Comparison of ENCODE assay signal across 22 cellular contexts in the genomic region with DNA sequence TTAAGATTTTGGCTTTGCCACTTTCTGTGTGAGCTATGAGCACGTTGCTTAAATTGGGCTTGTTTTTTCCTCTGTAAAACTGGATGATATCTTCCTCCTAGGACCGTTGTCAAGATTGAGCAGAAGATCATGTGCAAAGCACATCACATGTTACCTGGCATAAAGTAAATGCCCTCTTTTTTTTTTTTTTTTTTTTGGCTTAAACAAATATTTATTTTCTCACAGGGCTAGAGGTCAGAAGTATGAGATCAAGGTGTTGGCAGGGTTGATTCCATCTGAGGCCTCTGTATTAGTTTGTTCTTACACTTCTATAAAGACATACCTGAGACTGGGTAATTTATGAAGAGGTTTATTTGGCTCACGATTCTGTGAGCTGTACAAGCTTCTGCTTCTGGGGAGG. TPM values are rescaled to one million over a fixed set of nuclear protein-coding genes. Genes with fewer than 3 reads are reported as not detected.
DNase-seq lines count a peak whose midpoint lies in the region; ATAC-seq lines count a peak whose summit lies in the region.
"Had no signal": no experiment of that assay in that cellular context is flagged by ENCODE, and none has a peak within 500 bp of the region (broad histone marks: within the 10 kb centered on the region; RNA-seq: fewer than 3 reads in every experiment).

No MANE protein-coding gene starts in this region.

- peak overlapping the region; percentile 99 for H3K27ac ChIP-seq in Karpas-422 (ENCODE audit: low read length)

- H3K79me2 ChIP-seq in Karpas-422 (ENCODE audit: low read length): peaks cover 69% of the 10 kb centered on the region

- no peaks in the 10 kb centered on the region for H4K20me1 ChIP-seq in Karpas-422 (ENCODE audit: insufficient read depth, low read depth, low read length)

- no peak overlapping the region for H2AFZ ChIP-seq in Karpas-422 (ENCODE audit: low read length)
- H2AFZ ChIP-seq: GM23338 had no signal

- 0 out of 2 replicates have a peak, but pooled peaks cover 2% of the 10 kb centered on the region for H3K9me3 ChIP-seq in Karpas-422 (ENCODE audit: low read length)

- H3K4me1 Mint-ChIP-seq in immature natural killer cell: peaks cover 85 to 89% of the 10 kb centered on the region in 2 donors
- H3K4me1 Mint-ChIP-seq in natural killer cell treated with Interleukin-12 subunit alpha and Interleukin-12 subunit beta and Interleukin-15 and Interleukin-18, amount 100 ng/mL, for 72 hours (ENCODE audit: low read depth in 2 of 2): peaks cover 75 to 88% of the 10 kb centered on the region in 2 donors

- H3K9me2 ChIP-seq in Karpas-422 (replicated peaks; ENCODE audit: insufficient read depth, low read length): no peaks in the 10 kb centered on the region

- no peak for ATAC-seq in natural killer cell treated with Interleukin-12 subunit alpha and Interleukin-12 subunit beta and Interleukin-15 and Interleukin-18, amount 100 ng/mL, for 72 hours
- ATAC-seq: GM23338, SK-N-SH treated with all-trans-retinoic acid at 6 μM for 48 hours had no signal

- peak; percentile 2 for DNase-seq in DMS53 treated with DMSO at 0.1 percent for 48 hours (lab: John Stamatoyannopoulos, UW; ENCODE audit: unreplicated experiment)
- DNase-seq in Karpas-422: no peak
- DNase-seq in immature natural killer cell: no peak
- no peak for DNase-seq in natural killer cell treated with Interleukin-12 subunit alpha and Interleukin-12 subunit beta and Interleukin-15 and Interleukin-18, amount 100 ng/mL, for 72 hours (ENCODE audit: low spot score)
- no peak for DNase-seq in activated CD4-positive, alpha-beta T cell treated with anti-CD3 and anti-CD28 coated beads, Interleukin-2, amount 50 U/mL, for 4 hours
- no peak for DNase-seq in NCI-H2171 treated with DMSO at 0.1 percent for 48 hours (lab: John Stamatoyannopoulos, UW)
- no peak for DNase-seq in HCEC 1CT
- DNase-seq: COR-L47, DMS 273 treated with DMSO at 0.1 percent for 48 hours, EL, KG1, NCI-H1417 treated with DMSO at 0.1 percent for 48 hours, NCI-H187 treated with DMSO at 0.1 percent for 48 hours, NCI-H2171, NCI-H446 treated with DMSO at 0.1 percent for 48 hours, OCI-M1, RPMI8226, SHP77 treated with DMSO at 0.1 percent for 48 hours, T-helper 1 cell had no signal

- no peak overlapping the region for H3K4me2 ChIP-seq in Karpas-422 (ENCODE audit: low read depth, low read length, poor library complexity, severe bottlenecking)
- H3K4me2 ChIP-seq: GM23338 had no signal

- 0 out of 2 replicates have a peak overlapping the region, but pooled peaks have one; percentile 10 for H3K4me3 ChIP-seq in Karpas-422 (ENCODE audit: low read length)
- H3K4me3 ChIP-seq: GM23338 had no signal

- H3K27me3 ChIP-seq in Karpas-422 (ENCODE audit: low read length): no peaks in the 10 kb centered on the region

- H3K9me3 Mint-ChIP-seq in immature natural killer cell: no peaks in the 10 kb centered on the region
- peaks cover 3% of the 10 kb centered on the region for H3K9me3 Mint-ChIP-seq in natural killer cell treated with Interleukin-12 subunit alpha and Interleukin-12 subunit beta and Interleukin-15 and Interleukin-18, amount 100 ng/mL, for 72 hours

- no peak overlapping the region for H3K9ac ChIP-seq in Karpas-422 (ENCODE audit: low read length)

- peak overlapping the region in 4 of 5 donors; percentile 9 to 59 (median 30) for H3K4me3 Mint-ChIP-seq in immature natural killer cell
- peak overlapping the region; percentile 57 for H3K4me3 Mint-ChIP-seq in natural killer cell treated with Interleukin-12 subunit alpha and Interleukin-12 subunit beta and Interleukin-15 and Interleukin-18, amount 100 ng/mL, for 72 hours
- H3K4me3 Mint-ChIP-seq: B cell, GM23338 had no signal

- peaks cover 24 to 43% (median 35%) of the 10 kb centered on the region in 3 donors for H3K27me3 Mint-ChIP-seq in immature natural killer cell (ENCODE audit: low read depth in 3 of 3)
- peaks cover 38 to 50% of the 10 kb centered on the region in 2 donors for H3K27me3 Mint-ChIP-seq in natural killer cell treated with Interleukin-12 subunit alpha and Interleukin-12 subunit beta and Interleukin-15 and Interleukin-18, amount 100 ng/mL, for 72 hours
- H3K27me3 Mint-ChIP-seq: B cell had no signal

- peaks cover 0 to 7% (median 0%) of the 10 kb centered on the region in 3 donors for H3K36me3 Mint-ChIP-seq in immature natural killer cell
- H3K36me3 Mint-ChIP-seq in natural killer cell treated with Interleukin-12 subunit alpha and Interleukin-12 subunit beta and Interleukin-15 and Interleukin-18, amount 100 ng/mL, for 72 hours: peaks cover 19% of the 10 kb centered on the region

- H3K4me1 ChIP-seq in Karpas-422 (ENCODE audit: low read length): peaks cover 99% of the 10 kb centered on the region

- peaks cover 57% of the 10 kb centered on the region for H3K36me3 ChIP-seq in Karpas-422 (ENCODE audit: insufficient read depth, low read length)

- peak overlapping the region in 3 of 6 donors; percentile 47 to 83 (median 55) for H3K27ac Mint-ChIP-seq in immature natural killer cell
- H3K27ac Mint-ChIP-seq in natural killer cell treated with Interleukin-12 subunit alpha and Interleukin-12 subunit beta and Interleukin-15 and Interleukin-18, amount 100 ng/mL, for 72 hours: peak overlapping the region; percentile 63 to 77
- H3K27ac Mint-ChIP-seq: B cell, GM23338 had no signal

RNA-seq across cellular contexts. Expression of gene TOX2, which starts 42.7 kb away (rescaled TPM):
- 42.9 and 54.1 TPM in 2 replicates for total RNA-seq in Karpas-422 (2014; rRNA removed; shearing (Covaris generic); ENCODE audit: low replicate concordance)
- 1 to 10 TPM; 2.4 to 5.0 (median 2.9) TPM for polyA plus RNA-seq in immature natural killer cell
- total RNA-seq in natural killer cell treated with Interleukin-12 subunit alpha and Interleukin-12 subunit beta and Interleukin-15 and Interleukin-18, amount 100 ng/mL, for 72 hours: 1 to 10 TPM; 4.0 to 5.6 TPM
